ENCODE assay signal across 25 cellular contexts in the genomic region with DNA sequence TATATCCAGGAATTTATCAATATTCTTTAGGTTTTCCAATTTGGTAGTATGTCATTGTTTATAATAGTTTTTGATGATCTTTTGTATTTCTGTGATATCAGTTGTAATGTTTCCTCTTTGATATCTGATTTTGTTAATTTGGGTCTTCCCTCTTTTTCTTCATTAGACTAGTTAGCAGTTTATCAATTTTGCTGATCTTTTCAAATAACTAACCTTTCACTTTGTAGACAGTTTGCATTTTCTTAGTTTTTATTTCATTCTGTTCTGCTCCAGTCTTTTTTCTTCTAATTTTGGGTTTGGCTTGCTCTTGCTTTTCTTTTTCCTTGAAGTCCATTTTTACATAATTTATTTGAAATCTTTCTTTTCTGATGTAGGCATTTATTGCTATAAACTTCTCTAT.
DNase-seq lines count a peak whose midpoint lies in the region; ATAC-seq, FAIRE-seq and TF ChIP-seq lines count a peak whose summit lies in the region.
"Had no signal": no experiment of that assay in that cellular context is flagged by ENCODE, and none has a peak within 500 bp of the region (broad histone marks: within the 10 kb centered on the region; RNA-seq: fewer than 3 reads in every experiment).

No MANE protein-coding gene starts in this region.

- TF ChIP-seq RAD21 in HepG2 (CRISPR knock-in tag; IDR thresholded peaks at IDR 0.05) (no peak), IMR-90 (IDR thresholded peaks at IDR 0.05; ENCODE audit: low read length) (no peak)

- CTCF ChIA-PET in HepG2 (lab: Yijun Ruan, JAX; ENCODE audit: low intra/inter-chr PET ratio, low total read pairs): no interaction called here
- CTCF ChIA-PET in IMR-90 (lab: Yijun Ruan, JAX): no interaction called here

- no TSS peak for BruUV-seq in HepG2 (replicated peaks; lab: Mats Ljungman, UMichigan)
- BruUV-seq in IMR-90 (replicated peaks; lab: Mats Ljungman, UMichigan): no TSS peak

- H4K8ac ChIP-seq in IMR-90 (ENCODE audit: low read depth in 2 of 2, low read length in 2 of 2): no peak overlapping the region

- TF ChIP-seq POLR2A in HepG2 (IDR thresholded peaks at IDR 0.05; ENCODE audit: insufficient read depth in 1 of 2, low read depth in 2 of 2, low read length in 2 of 2) (no peak), right lobe of liver (IDR thresholded peaks at IDR 0.05) (no peak), IMR-90 (IDR thresholded peaks at IDR 0.05; ENCODE audit: low read depth, low read length) (no peak)

- no peaks in the 10 kb centered on the region; a peak in 1 of 5 replicates for H3K27me3 ChIP-seq in HepG2 (ENCODE audit: control insufficient read depth in 1 of 2, insufficient read depth in 2 of 2, low read length in 2 of 2)
- H3K27me3 ChIP-seq in right lobe of liver: no peaks in the 10 kb centered on the region
- no peaks in the 10 kb centered on the region for H3K27me3 ChIP-seq in IMR-90 (ENCODE audit: control insufficient read depth, insufficient read depth, low read length)
- H3K27me3 ChIP-seq in small intestine (ENCODE audit: control insufficient read depth in 2 of 2, insufficient read depth in 2 of 2, low read length in 2 of 2): no peaks in the 10 kb centered on the region
- no peaks in the 10 kb centered on the region for H3K27me3 ChIP-seq in right atrium auricular region
- H3K27me3 ChIP-seq: BLaER1 treated with 17β-estradiol and CSF1 and Interleukin-3, amounts not matched to agents 10 nM and 100 nM had no signal

- H3K4me2 ChIP-seq in HepG2 (ENCODE audit: low read depth, low read length): no peak overlapping the region
- H3K4me2 ChIP-seq in IMR-90 (ENCODE audit: low read depth, low read length): no peak overlapping the region
- H3K4me2 ChIP-seq: BLaER1 treated with 17β-estradiol and CSF1 and Interleukin-3, amounts not matched to agents 10 nM and 100 nM had no signal

- TF ChIP-seq EP300 in HepG2 (IDR thresholded peaks at IDR 0.05; ENCODE audit: low read depth in 2 of 2, low read length in 2 of 2): no peak
- no peak for TF ChIP-seq EP300 in HepG2 (CRISPR knock-in tag; IDR thresholded peaks at IDR 0.05; ENCODE audit: borderline replicate concordance)

- H3K56ac ChIP-seq in IMR-90 (ENCODE audit: extremely low read depth, insufficient read depth, low read length): no peak overlapping the region

- no peaks in the 10 kb centered on the region for H3K79me1 ChIP-seq in IMR-90 (ENCODE audit: low read depth in 1 of 2, low read length in 2 of 2)

- H3K36me3 ChIP-seq in HepG2 (replicated peaks in 1 of 2; ENCODE audit: control insufficient read depth in 1 of 2, insufficient read depth in 2 of 2, low read length in 2 of 2): no peaks in the 10 kb centered on the region
- H3K36me3 ChIP-seq in right lobe of liver: no peaks in the 10 kb centered on the region
- no peaks in the 10 kb centered on the region for H3K36me3 ChIP-seq in IMR-90 (ENCODE audit: control insufficient read depth, insufficient read depth, low read length)
- H3K36me3 ChIP-seq in small intestine (ENCODE audit: control insufficient read depth in 2 of 2, insufficient read depth in 2 of 2, low read length in 2 of 2): no peaks in the 10 kb centered on the region
- no peaks in the 10 kb centered on the region for H3K36me3 ChIP-seq in right atrium auricular region
- H3K36me3 ChIP-seq: BLaER1 treated with 17β-estradiol and CSF1 and Interleukin-3, amounts not matched to agents 10 nM and 100 nM had no signal

- TF ChIP-seq CTCF in HepG2 (CRISPR knock-in tag; IDR thresholded peaks at IDR 0.05) (no peak), right lobe of liver (IDR thresholded peaks at IDR 0.05) (no peak), IMR-90 (conservative IDR thresholded peaks at IDR 0.05; ENCODE audit: low read depth, low read length) (no peak), right atrium auricular region (IDR thresholded peaks at IDR 0.05) (no peak)

- H2AFZ ChIP-seq in HepG2 (ENCODE audit: low read length): no peak overlapping the region
- H2AFZ ChIP-seq in IMR-90 (replicated peaks; ENCODE audit: low read length, poor library complexity): no peak overlapping the region

- in situ Hi-C loops in HepG2 (cut with HindIII; ENCODE audit: extremely low pct_ligation_motif_present, low pct_unique_long_range_greater_than_20kb): no loop called here
- in situ Hi-C loops in IMR-90 (cut with MboI; ENCODE audit: low sequenced_read_pairs): no loop called here

- no peaks in the 10 kb centered on the region for H3K79me2 ChIP-seq in HepG2 (ENCODE audit: insufficient read depth, low read length)

- DNase-seq in HepG2 (ENCODE audit: low spot score) (no peak), right lobe of liver (no peak), IMR-90 (no peak), small intestine (no peak), NCI-H1417 (lab: John Stamatoyannopoulos, UW) (no peak), right atrium auricular region (ENCODE audit: low spot score) (no peak)
- DNase-seq: AML-193; Caco-2; Calu3; CD4-positive, alpha-beta T cell; CD8-positive, alpha-beta T cell; DMS 273 treated with DMSO at 0.1 percent for 48 hours; DMS153; DMS53; DMS79; DND-41; EL; GDM1 had no signal

- no peaks in the 10 kb centered on the region for H3K4me1 ChIP-seq in HepG2 (ENCODE audit: insufficient read depth, low read length)
- no peaks in the 10 kb centered on the region for H3K4me1 ChIP-seq in right lobe of liver
- no peaks in the 10 kb centered on the region for H3K4me1 ChIP-seq in IMR-90 (ENCODE audit: control insufficient read depth, insufficient read depth, low read length)
- no peaks in the 10 kb centered on the region for H3K4me1 ChIP-seq in small intestine (ENCODE audit: control insufficient read depth in 2 of 2, insufficient read depth in 1 of 2, low read depth in 1 of 2, low read length in 1 of 2)
- H3K4me1 ChIP-seq in right atrium auricular region: no peaks in the 10 kb centered on the region
- H3K4me1 ChIP-seq: BLaER1 treated with 17β-estradiol and CSF1 and Interleukin-3, amounts not matched to agents 10 nM and 100 nM; Caco-2 had no signal

- no peak overlapping the region for H4K5ac ChIP-seq in IMR-90 (ENCODE audit: low read depth, low read length)

- dilution Hi-C loops in IMR-90 (cut with HindIII; ENCODE audit: low sequenced_read_pairs, unreplicated experiment): no loop called here

- POLR2A ChIA-PET in HepG2 (lab: Yijun Ruan, JAX): no interaction called here
- POLR2A ChIA-PET in IMR-90 (lab: Charles Lee; ENCODE audit: unreplicated experiment): no interaction called here

- no peaks in the 10 kb centered on the region for H4K20me1 ChIP-seq in HepG2 (ENCODE audit: insufficient read depth, low read length)
- H4K20me1 ChIP-seq in IMR-90 (ENCODE audit: insufficient read depth, low read length): no peaks in the 10 kb centered on the region
- H4K20me1 ChIP-seq: BLaER1 treated with 17β-estradiol and CSF1 and Interleukin-3, amounts not matched to agents 10 nM and 100 nM had no signal

- H3K23ac ChIP-seq in IMR-90 (ENCODE audit: low read depth, low read length): no peak overlapping the region

- no peaks in the 10 kb centered on the region for H3K9me3 ChIP-seq in HepG2 (ENCODE audit: low read length)
- no peaks in the 10 kb centered on the region for H3K9me3 ChIP-seq in right lobe of liver
- H3K9me3 ChIP-seq in IMR-90 (ENCODE audit: control insufficient read depth, insufficient read depth, low read length): no peaks in the 10 kb centered on the region
- H3K9me3 ChIP-seq in small intestine (ENCODE audit: control insufficient read depth, low read depth): no peaks in the 10 kb centered on the region
- no peaks in the 10 kb centered on the region for H3K9me3 ChIP-seq in right atrium auricular region
- H3K9me3 ChIP-seq: BLaER1 treated with 17β-estradiol and CSF1 and Interleukin-3, amounts not matched to agents 10 nM and 100 nM; Caco-2 had no signal

- H3K4ac ChIP-seq in IMR-90 (ENCODE audit: low read depth, low read length): no peak overlapping the region

- intact Hi-C loops in HepG2 (cut with micrococcal nuclease; ENCODE audit: unreplicated experiment): no loop called here
- intact Hi-C loops in right lobe of liver (cut with DNase I): no loop called here
- intact Hi-C loops in IMR-90 (cut with micrococcal nuclease): no loop called here

- no peak overlapping the region for H2BK5ac ChIP-seq in IMR-90 (ENCODE audit: low read depth, low read length, poor library complexity, severe bottlenecking)

- H3K9me1 ChIP-seq in IMR-90 (ENCODE audit: insufficient read depth, low read length): no peaks in the 10 kb centered on the region

- H2BK15ac ChIP-seq in IMR-90 (ENCODE audit: low read depth, low read length): no peak overlapping the region

- no peak overlapping the region for H3K18ac ChIP-seq in IMR-90 (ENCODE audit: low read depth, low read length)

- no peak overlapping the region for H4K91ac ChIP-seq in IMR-90 (ENCODE audit: insufficient read depth, low read depth, low read length)

- ATAC-seq in HepG2 (no peak), right lobe of liver (no peak), IMR-90 (ENCODE audit: low read depth) (no peak)
- ATAC-seq: CD8-positive, alpha-beta T cell; GM12878 had no signal

- H3K14ac ChIP-seq in IMR-90 (replicated peaks; ENCODE audit: low read depth, low read length): no peak overlapping the region

- no peak overlapping the region for H2AK5ac ChIP-seq in IMR-90 (ENCODE audit: low read depth, low read length)

- H2AK9ac ChIP-seq in IMR-90 (replicated peaks; ENCODE audit: low read depth, low read length, poor library complexity): no peak overlapping the region

- H3K27ac ChIP-seq in HepG2 (ENCODE audit: extremely low read length, insufficient read depth, low read length) (no peak overlapping the region), right lobe of liver (no peak overlapping the region), IMR-90 (ENCODE audit: insufficient read depth, low read length) (no peak overlapping the region), small intestine (ENCODE audit: low read depth in 1 of 2, low read length in 1 of 2) (no peak overlapping the region), right atrium auricular region (no peak overlapping the region)
- H3K27ac ChIP-seq: 22Rv1; BLaER1 treated with 17β-estradiol and CSF1 and Interleukin-3, amounts not matched to agents 10 nM and 100 nM; C4-2B had no signal

- H2BK20ac ChIP-seq in IMR-90 (ENCODE audit: low read depth, low read length): no peak overlapping the region

- H2BK120ac ChIP-seq in IMR-90 (ENCODE audit: low read depth, low read length): no peak overlapping the region

- H3K4me3 ChIP-seq in HepG2 (replicated peaks in 1 of 3; ENCODE audit: insufficient read depth in 1 of 3, low read depth in 2 of 3, low read length in 3 of 3) (no peak overlapping the region), right lobe of liver (no peak overlapping the region), IMR-90 (ENCODE audit: insufficient read depth, low read depth, low read length) (no peak overlapping the region), small intestine (ENCODE audit: low read depth in 1 of 2, low read length in 2 of 2) (no peak overlapping the region), right atrium auricular region (no peak overlapping the region)
- H3K4me3 ChIP-seq: BLaER1 treated with 17β-estradiol and CSF1 and Interleukin-3, amounts not matched to agents 10 nM and 100 nM; GM12878 had no signal

- no peak overlapping the region for H3K9ac ChIP-seq in HepG2 (ENCODE audit: insufficient read depth, low read depth, low read length)
- no peak overlapping the region for H3K9ac ChIP-seq in IMR-90 (ENCODE audit: low read depth, low read length)
- H3K9ac ChIP-seq: BLaER1 treated with 17β-estradiol and CSF1 and Interleukin-3, amounts not matched to agents 10 nM and 100 nM had no signal

- FAIRE-seq in HepG2 (lab: Jason Lieb, UNC) (no peak), small intestine (lab: Jason Lieb, UNC) (peak; percentile 23)
- FAIRE-seq: GM12878, GM12892, GM18507, GM19239 had no signal
